ENCODE assay signal across 1 cellular context in genomic region chr11:69400769-69401590, GRCh38.
TF ChIP-seq lines count a peak whose summit lies in the region.

No MANE protein-coding gene starts in this region.

TF ChIP-seq in IMR-90, 13 proteins besides CTCF, POLR2A, EP300 and RAD21 (continued from another document):
- TF ChIP-seq USF2 (IDR thresholded peaks at IDR 0.05; ENCODE audit: low read depth, low read length) = no peak
TF ChIP-seq in IMR-90: peak in this region for 0.
